1 cellular context compared by ENCODE assay signal in the genomic region with DNA sequence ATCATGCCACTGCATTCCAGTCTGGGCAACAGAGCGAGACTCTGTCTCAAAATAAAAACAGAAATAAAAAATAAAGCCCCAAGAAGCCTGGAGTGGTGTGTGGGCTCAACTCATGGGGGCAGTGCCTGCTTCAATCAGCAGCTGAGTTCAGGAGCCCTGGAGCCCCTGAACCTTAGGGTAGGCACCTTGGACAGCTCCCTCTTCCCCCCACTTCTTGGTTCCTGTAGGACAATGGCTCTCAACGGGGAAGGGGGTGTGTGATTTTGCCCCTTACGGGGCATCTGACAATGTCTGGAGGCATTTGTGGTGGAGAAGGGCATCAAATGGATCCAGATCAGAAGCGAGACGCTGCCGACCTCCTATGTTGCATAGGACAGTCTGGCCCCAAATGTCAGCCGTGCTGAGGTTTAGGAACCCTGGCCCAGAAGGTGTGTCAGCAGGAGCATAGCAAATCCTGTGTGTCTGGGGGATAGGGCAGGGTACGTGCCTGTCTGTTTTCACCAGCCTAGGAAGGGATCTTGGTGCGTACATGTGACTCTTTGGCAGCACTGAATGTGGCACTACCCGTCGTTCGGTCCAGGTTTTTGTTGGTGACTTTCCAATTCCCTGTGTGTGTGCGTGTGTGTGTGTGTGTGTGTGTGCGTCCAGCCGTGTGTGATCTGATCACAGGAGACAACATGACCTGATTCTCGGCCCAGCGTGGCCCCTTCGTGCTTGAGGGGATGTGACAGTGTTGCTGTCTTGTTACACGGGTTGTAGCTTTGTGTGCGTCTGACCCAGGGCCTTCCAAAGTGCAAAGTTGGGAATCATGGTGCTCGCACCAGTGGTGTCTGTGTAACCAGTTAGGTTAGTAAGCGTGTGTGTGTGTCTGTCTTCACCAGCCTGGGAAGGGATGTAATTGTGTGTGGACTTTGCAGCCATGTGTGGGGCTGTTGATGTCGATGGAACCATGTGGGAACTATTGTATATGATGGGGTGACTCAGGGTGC.
TF ChIP-seq lines count a peak whose summit lies in the region.

No MANE protein-coding gene starts in this region.

TF ChIP-seq in Ishikawa, 13 proteins besides CTCF, POLR2A, EP300 and RAD21:
- TF ChIP-seq, protein P1, sequence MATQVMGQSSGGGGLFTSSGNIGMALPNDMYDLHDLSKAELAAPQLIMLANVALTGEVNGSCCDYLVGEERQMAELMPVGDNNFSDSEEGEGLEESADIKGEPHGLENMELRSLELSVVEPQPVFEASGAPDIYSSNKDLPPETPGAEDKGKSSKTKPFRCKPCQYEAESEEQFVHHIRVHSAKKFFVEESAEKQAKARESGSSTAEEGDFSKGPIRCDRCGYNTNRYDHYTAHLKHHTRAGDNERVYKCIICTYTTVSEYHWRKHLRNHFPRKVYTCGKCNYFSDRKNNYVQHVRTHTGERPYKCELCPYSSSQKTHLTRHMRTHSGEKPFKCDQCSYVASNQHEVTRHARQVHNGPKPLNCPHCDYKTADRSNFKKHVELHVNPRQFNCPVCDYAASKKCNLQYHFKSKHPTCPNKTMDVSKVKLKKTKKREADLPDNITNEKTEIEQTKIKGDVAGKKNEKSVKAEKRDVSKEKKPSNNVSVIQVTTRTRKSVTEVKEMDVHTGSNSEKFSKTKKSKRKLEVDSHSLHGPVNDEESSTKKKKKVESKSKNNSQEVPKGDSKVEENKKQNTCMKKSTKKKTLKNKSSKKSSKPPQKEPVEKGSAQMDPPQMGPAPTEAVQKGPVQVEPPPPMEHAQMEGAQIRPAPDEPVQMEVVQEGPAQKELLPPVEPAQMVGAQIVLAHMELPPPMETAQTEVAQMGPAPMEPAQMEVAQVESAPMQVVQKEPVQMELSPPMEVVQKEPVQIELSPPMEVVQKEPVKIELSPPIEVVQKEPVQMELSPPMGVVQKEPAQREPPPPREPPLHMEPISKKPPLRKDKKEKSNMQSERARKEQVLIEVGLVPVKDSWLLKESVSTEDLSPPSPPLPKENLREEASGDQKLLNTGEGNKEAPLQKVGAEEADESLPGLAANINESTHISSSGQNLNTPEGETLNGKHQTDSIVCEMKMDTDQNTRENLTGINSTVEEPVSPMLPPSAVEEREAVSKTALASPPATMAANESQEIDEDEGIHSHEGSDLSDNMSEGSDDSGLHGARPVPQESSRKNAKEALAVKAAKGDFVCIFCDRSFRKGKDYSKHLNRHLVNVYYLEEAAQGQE (IDR thresholded peaks at IDR 0.05; ENCODE audit: low read depth): peak; percentile 86
- no peak for TF ChIP-seq FOXM1 (IDR thresholded peaks at IDR 0.05; ENCODE audit: borderline replicate concordance, low read depth)
TF ChIP-seq in Ishikawa: peak in this region for 1.
